18 cellular contexts compared by ENCODE assay signal in genomic region chr7:17913250-17913649, GRCh38.
"Had no signal": no experiment of that assay in that cellular context is flagged by ENCODE, and none has a peak within 500 bp of the region (broad histone marks: within the 10 kb centered on the region; RNA-seq: fewer than 3 reads in every experiment).

No MANE protein-coding gene starts in this region.

- H3K4me3 Mint-ChIP-seq: activated CD4-positive, alpha-beta memory T cell treated with anti-CD3 and anti-CD28 coated beads for 36 hours; activated CD4-positive, alpha-beta T cell treated with anti-CD3 and anti-CD28 coated beads for 36 hours; activated CD8-positive, alpha-beta memory T cell treated with anti-CD3 and anti-CD28 coated beads, Interleukin-2, amount 10 ng/mL, durations not matched to agents 7 days and 5 days; activated naive CD4-positive, alpha-beta T cell treated with anti-CD3 and anti-CD28 coated beads, Interleukin-2, amount 10 ng/mL, durations not matched to agents 7 days and 5 days; natural killer cell; T-helper 17 cell had no signal

- H3K27ac ChIP-seq: cardiac muscle cell, colonic mucosa, left lung, transverse colon, WERI-Rb-1 had no signal

- ATAC-seq: activated CD4-positive, alpha-beta T cell treated with anti-CD3 and anti-CD28 coated beads for 36 hours; activated CD8-positive, alpha-beta memory T cell treated with anti-CD3 and anti-CD28 coated beads, Interleukin-2, amount 10 ng/mL, durations not matched to agents 7 days and 5 days; esophagus mucosa; left lung; natural killer cell; T-helper 17 cell had no signal

- H3K36me3 Mint-ChIP-seq: natural killer cell had no signal

- DNase-seq: activated CD4-positive, alpha-beta memory T cell treated with anti-CD3 and anti-CD28 coated beads for 36 hours; activated CD4-positive, alpha-beta T cell treated with anti-CD3 and anti-CD28 coated beads for 36 hours; activated CD8-positive, alpha-beta memory T cell treated with anti-CD3 and anti-CD28 coated beads, Interleukin-2, amount 10 ng/mL, durations not matched to agents 7 days and 5 days; activated naive CD4-positive, alpha-beta T cell treated with anti-CD3 and anti-CD28 coated beads, Interleukin-2, amount 10 ng/mL, durations not matched to agents 7 days and 5 days; activated T-cell treated with anti-CD3 and anti-CD28 coated beads, Interleukin-2, amount 50 U/mL, for 1 hour; colonic mucosa; hippocampal formation; mesendoderm; natural killer cell; retina; stimulated activated CD4-positive, alpha-beta T cell treated with anti-CD3 and anti-CD28 coated beads, Interleukin-4, amount 100 ng/mL, for 24 hours; stimulated activated naive CD4-positive, alpha-beta T cell; T-helper 17 cell; transverse colon; WERI-Rb-1 had no signal

- H3K27me3 Mint-ChIP-seq: activated CD4-positive, alpha-beta memory T cell treated with anti-CD3 and anti-CD28 coated beads for 36 hours; activated CD4-positive, alpha-beta T cell treated with anti-CD3 and anti-CD28 coated beads for 36 hours; activated CD8-positive, alpha-beta memory T cell treated with anti-CD3 and anti-CD28 coated beads, Interleukin-2, amount 10 ng/mL, durations not matched to agents 7 days and 5 days; activated naive CD4-positive, alpha-beta T cell treated with anti-CD3 and anti-CD28 coated beads, Interleukin-2, amount 10 ng/mL, durations not matched to agents 7 days and 5 days; T-helper 17 cell had no signal

- H3K9me3 Mint-ChIP-seq: natural killer cell had no signal

- H3K9me3 ChIP-seq: colonic mucosa had no signal

- H3K27me3 ChIP-seq: cardiac muscle cell, colonic mucosa, left lung, transverse colon had no signal

- H3K4me3 ChIP-seq: cardiac muscle cell, colonic mucosa, left lung, transverse colon had no signal

- H3K27ac Mint-ChIP-seq: activated CD4-positive, alpha-beta memory T cell treated with anti-CD3 and anti-CD28 coated beads for 36 hours; activated CD4-positive, alpha-beta T cell treated with anti-CD3 and anti-CD28 coated beads for 36 hours; activated CD8-positive, alpha-beta memory T cell treated with anti-CD3 and anti-CD28 coated beads, Interleukin-2, amount 10 ng/mL, durations not matched to agents 7 days and 5 days; activated naive CD4-positive, alpha-beta T cell treated with anti-CD3 and anti-CD28 coated beads, Interleukin-2, amount 10 ng/mL, durations not matched to agents 7 days and 5 days; natural killer cell; T-helper 17 cell had no signal

- H3K4me1 Mint-ChIP-seq: activated naive CD4-positive, alpha-beta T cell treated with anti-CD3 and anti-CD28 coated beads, Interleukin-2, amount 10 ng/mL, durations not matched to agents 7 days and 5 days had no signal

- H3K36me3 ChIP-seq: cardiac muscle cell, colonic mucosa, left lung, WERI-Rb-1 had no signal

- H3K4me1 ChIP-seq: colonic mucosa, left lung had no signal
